In genomic region chr3:184378650-184379374, GRCh38 we compare ENCODE assay signal across 10 cellular contexts. TPM values are rescaled to one million over a fixed set of nuclear protein-coding genes. Genes with fewer than 3 reads are reported as not detected.
DNase-seq lines count a peak whose midpoint lies in the region; ATAC-seq and TF ChIP-seq lines count a peak whose summit lies in the region.
"Had no signal": no experiment of that assay in that cellular context is flagged by ENCODE, and none has a peak within 500 bp of the region (broad histone marks: within the 10 kb centered on the region; RNA-seq: fewer than 3 reads in every experiment).

No MANE protein-coding gene starts in this region.

- H3K27ac Mint-ChIP-seq in activated B cell treated with CpG ODN at 0.5 μM for 24 hours, result no peak overlapping the region

- H3K4me3 ChIP-seq in iPS-18a (ENCODE audit: low read length) (peak overlapping the region; percentile 11), rectal smooth muscle tissue (ENCODE audit: low read length) (peak overlapping the region; percentile 35)

- H3K4me3 Mint-ChIP-seq in activated B cell treated with CpG ODN at 0.5 μM for 24 hours, result peak overlapping the region; percentile 66

- H3K27ac ChIP-seq in iPS-18a (ENCODE audit: low read length) (no peak overlapping the region), rectal smooth muscle tissue (ENCODE audit: low read depth, low read length) (peak overlapping the region; percentile 63)

- intact Hi-C loops in activated B cell treated with CpG ODN at 0.5 μM for 24 hours (cut with micrococcal nuclease), result no loop called here

- H3K27me3 ChIP-seq in iPS-18a (ENCODE audit: control insufficient read depth, insufficient read depth, low read length) (peaks cover 49% of the 10 kb centered on the region), rectal smooth muscle tissue (ENCODE audit: control insufficient read depth, insufficient read depth, low read length) (peaks cover 27% of the 10 kb centered on the region)

- H3K4me1 ChIP-seq in iPS-18a (ENCODE audit: control insufficient read depth, low read depth, low read length), result peaks cover 20% of the 10 kb centered on the region
- peaks cover 7% of the 10 kb centered on the region for H3K4me1 ChIP-seq in rectal smooth muscle tissue (ENCODE audit: control insufficient read depth, insufficient read depth, low read length)

- H3K9me3 ChIP-seq in iPS-18a (ENCODE audit: control insufficient read depth, low read depth, low read length), result no peaks in the 10 kb centered on the region

- DNase-seq in EH (ENCODE audit: low read depth) (peak; percentile 62), activated B cell treated with CpG ODN at 0.5 μM for 24 hours (no peak), NAMALWA (ENCODE audit: low spot score) (no peak), NCI-H2081 (lab: John Stamatoyannopoulos, UW) (no peak)
- no peak for DNase-seq in stimulated activated naive CD4-positive, alpha-beta T cell treated with Interleukin-2 at 50 U/mL for 16 hours (lab: John Stamatoyannopoulos, UW)

- H3K9ac ChIP-seq in iPS-18a (ENCODE audit: low read length) (no peak overlapping the region), rectal smooth muscle tissue (ENCODE audit: low read length) (peak overlapping the region; percentile 53)

- H3K36me3 Mint-ChIP-seq in activated B cell treated with CpG ODN at 0.5 μM for 24 hours (ENCODE audit: low read depth), result no peaks in the 10 kb centered on the region

- H3K4me1 Mint-ChIP-seq in activated B cell treated with CpG ODN at 0.5 μM for 24 hours, result peaks cover 17% of the 10 kb centered on the region

- no peaks in the 10 kb centered on the region for H3K36me3 ChIP-seq in iPS-18a (ENCODE audit: control insufficient read depth, low read depth, low read length)
- no peaks in the 10 kb centered on the region for H3K36me3 ChIP-seq in rectal smooth muscle tissue (ENCODE audit: control insufficient read depth, insufficient read depth, low read length)

- peaks cover 58% of the 10 kb centered on the region for H3K27me3 Mint-ChIP-seq in activated B cell treated with CpG ODN at 0.5 μM for 24 hours

- TF ChIP-seq CTCF in activated B cell treated with CpG ODN at 0.5 μM for 24 hours (IDR thresholded peaks at IDR 0.05), result no peak

- no peak for ATAC-seq in activated B cell treated with CpG ODN at 0.5 μM for 24 hours (ENCODE audit: low read depth)
- no peak for ATAC-seq in HG03460 (IDR thresholded peaks at IDR 0.05; ENCODE audit: unreplicated experiment)
- ATAC-seq: esophagus mucosa had no signal

- CTCF ChIA-PET in activated B cell treated with CpG ODN at 0.5 μM for 24 hours (lab: Charles Lee), result no interaction called here

- POLR2A ChIA-PET in activated B cell treated with CpG ODN at 0.5 μM for 24 hours (lab: Charles Lee), result no interaction called here

- no peaks in the 10 kb centered on the region for H3K9me3 Mint-ChIP-seq in activated B cell treated with CpG ODN at 0.5 μM for 24 hours

RNA-seq across cellular contexts. Expression of gene THPO, which starts 0.8 kb away (rescaled TPM):
- not detected in 2 replicates for total RNA-seq in activated B cell treated with CpG ODN at 0.5 μM for 24 hours
- total RNA-seq: esophagus mucosa, M059J had no signal

RNA-seq across cellular contexts. Expression of gene CHRD, which starts 1.0 kb away (rescaled TPM):
- not detected in 2 replicates for total RNA-seq in activated B cell treated with CpG ODN at 0.5 μM for 24 hours

RNA-seq across cellular contexts. Expression of gene POLR2H, which starts 17.3 kb away (rescaled TPM):
- total RNA-seq in activated B cell treated with CpG ODN at 0.5 μM for 24 hours, result 49.3 and 60.5 TPM in 2 replicates

RNA-seq across cellular contexts. Expression of gene CLCN2, which starts 17.4 kb away (rescaled TPM):
- total RNA-seq in activated B cell treated with CpG ODN at 0.5 μM for 24 hours, result 3.4 and 3.5 TPM in 2 replicates

RNA-seq across cellular contexts. Expression of gene FAM131A, which starts 41.4 kb away (rescaled TPM):
- 4.5 and 5.3 TPM in 2 replicates for total RNA-seq in activated B cell treated with CpG ODN at 0.5 μM for 24 hours
